ENCODE assay signal across 15 cellular contexts in genomic region chr3:125511420-125512094, GRCh38. TPM values are rescaled to one million over a fixed set of nuclear protein-coding genes. Genes with fewer than 3 reads are reported as not detected.
DNase-seq lines count a peak whose midpoint lies in the region; ATAC-seq and TF ChIP-seq lines count a peak whose summit lies in the region.
"Had no signal": no experiment of that assay in that cellular context is flagged by ENCODE, and none has a peak within 500 bp of the region (broad histone marks: within the 10 kb centered on the region; RNA-seq: fewer than 3 reads in every experiment).

No MANE protein-coding gene starts in this region.

- ATAC-seq in activated naive CD8-positive, alpha-beta T cell treated with anti-CD3 and anti-CD28 coated beads, Interleukin-2, amount 10 ng/mL, durations not matched to agents 7 days and 5 days (ENCODE audit: low read depth), result no peak
- ATAC-seq in GM18909 (IDR thresholded peaks at IDR 0.05; ENCODE audit: poor library complexity, unreplicated experiment) (no peak), HG03565 (IDR thresholded peaks at IDR 0.05; ENCODE audit: unreplicated experiment) (no peak)
- ATAC-seq: mucosa of descending colon, right cardiac atrium had no signal

- peaks cover 10% of the 10 kb centered on the region for H3K9me3 Mint-ChIP-seq in activated CD4-positive, alpha-beta T cell treated with anti-CD3 and anti-CD28 coated beads, Interleukin-2, amount 10 ng/mL, durations not matched to agents 7 days and 5 days
- H3K9me3 Mint-ChIP-seq in activated naive CD8-positive, alpha-beta T cell treated with anti-CD3 and anti-CD28 coated beads, Interleukin-2, amount 10 ng/mL, durations not matched to agents 7 days and 5 days, result peaks cover 10% of the 10 kb centered on the region
- no peaks in the 10 kb centered on the region for H3K9me3 Mint-ChIP-seq in osteocyte (ENCODE audit: unreplicated experiment)

- CTCF ChIA-PET in activated CD4-positive, alpha-beta T cell treated with anti-CD3 and anti-CD28 coated beads, Interleukin-2, amount 10 ng/mL, durations not matched to agents 7 days and 5 days (lab: Charles Lee), result no interaction called here

- H3K27me3 ChIP-seq in uterus, result no peaks in the 10 kb centered on the region
- H3K27me3 ChIP-seq: cardiac muscle cell, transverse colon had no signal

- intact Hi-C loops in uterus (cut with DNase I; ENCODE audit: low total_unique reads), result no loop called here

- H3K4me1 ChIP-seq in uterus, result peaks cover 0 to 8% of the 10 kb centered on the region in 2 donors

- TF ChIP-seq CTCF in osteocyte (IDR thresholded peaks at IDR 0.05) (no peak), uterus (IDR thresholded peaks at IDR 0.05) (no peak)

- peak overlapping the region; percentile 22 for H3K27ac Mint-ChIP-seq in activated CD4-positive, alpha-beta T cell treated with anti-CD3 and anti-CD28 coated beads, Interleukin-2, amount 10 ng/mL, durations not matched to agents 7 days and 5 days
- peak overlapping the region; percentile 28 for H3K27ac Mint-ChIP-seq in activated naive CD8-positive, alpha-beta T cell treated with anti-CD3 and anti-CD28 coated beads, Interleukin-2, amount 10 ng/mL, durations not matched to agents 7 days and 5 days
- H3K27ac Mint-ChIP-seq in osteocyte (ENCODE audit: unreplicated experiment), result peak overlapping the region; percentile 74

- H3K4me1 Mint-ChIP-seq in activated CD4-positive, alpha-beta T cell treated with anti-CD3 and anti-CD28 coated beads, Interleukin-2, amount 10 ng/mL, durations not matched to agents 7 days and 5 days, result peaks cover 17% of the 10 kb centered on the region
- peaks cover 15% of the 10 kb centered on the region for H3K4me1 Mint-ChIP-seq in activated naive CD8-positive, alpha-beta T cell treated with anti-CD3 and anti-CD28 coated beads, Interleukin-2, amount 10 ng/mL, durations not matched to agents 7 days and 5 days
- H3K4me1 Mint-ChIP-seq in osteocyte (ENCODE audit: unreplicated experiment), result peaks cover 26% of the 10 kb centered on the region

- peaks cover 61% of the 10 kb centered on the region for H3K36me3 Mint-ChIP-seq in activated CD4-positive, alpha-beta T cell treated with anti-CD3 and anti-CD28 coated beads, Interleukin-2, amount 10 ng/mL, durations not matched to agents 7 days and 5 days (ENCODE audit: low read depth)
- H3K36me3 Mint-ChIP-seq in activated naive CD8-positive, alpha-beta T cell treated with anti-CD3 and anti-CD28 coated beads, Interleukin-2, amount 10 ng/mL, durations not matched to agents 7 days and 5 days, result peaks cover 59% of the 10 kb centered on the region
- peaks cover 38% of the 10 kb centered on the region for H3K36me3 Mint-ChIP-seq in osteocyte (ENCODE audit: unreplicated experiment)

- H3K36me3 ChIP-seq in uterus, result no peaks in the 10 kb centered on the region

- H3K9me3 ChIP-seq in uterus, result no peaks in the 10 kb centered on the region
- H3K9me3 ChIP-seq: mucosa of descending colon had no signal

- DNase-seq in activated CD4-positive, alpha-beta T cell treated with anti-CD3 and anti-CD28 coated beads, Interleukin-2, amount 10 ng/mL, durations not matched to agents 7 days and 5 days, result no peak
- DNase-seq in activated CD4-positive, alpha-beta T cell treated with anti-CD3 and anti-CD28 coated beads for 1 hour, result no peak
- DNase-seq in NCI-H226, result peak; percentile 2
- DNase-seq in activated naive CD8-positive, alpha-beta T cell treated with anti-CD3 and anti-CD28 coated beads, Interleukin-2, amount 10 ng/mL, durations not matched to agents 7 days and 5 days, result no peak
- no peak for DNase-seq in osteocyte (ENCODE audit: extremely low spot score, unreplicated experiment)
- no peak for DNase-seq in uterus
- DNase-seq: activated CD8-positive, alpha-beta memory T cell treated with anti-CD3 and anti-CD28 coated beads, Interleukin-2, amount 50 U/mL, for 4 hours; DND-41; mucosa of descending colon; NCI-H146; right cardiac atrium; transverse colon had no signal

- H3K27me3 Mint-ChIP-seq in activated CD4-positive, alpha-beta T cell treated with anti-CD3 and anti-CD28 coated beads, Interleukin-2, amount 10 ng/mL, durations not matched to agents 7 days and 5 days, result no peaks in the 10 kb centered on the region
- H3K27me3 Mint-ChIP-seq in activated naive CD8-positive, alpha-beta T cell treated with anti-CD3 and anti-CD28 coated beads, Interleukin-2, amount 10 ng/mL, durations not matched to agents 7 days and 5 days, result no peaks in the 10 kb centered on the region
- no peaks in the 10 kb centered on the region for H3K27me3 Mint-ChIP-seq in osteocyte (ENCODE audit: unreplicated experiment)

- no peak overlapping the region for H3K27ac ChIP-seq in uterus
- H3K27ac ChIP-seq: cardiac muscle cell had no signal

- no peak for TF ChIP-seq POLR2A in uterus (IDR thresholded peaks at IDR 0.05)

- H3K4me3 ChIP-seq in uterus, result no peak overlapping the region
- H3K4me3 ChIP-seq: cardiac muscle cell, mucosa of descending colon, transverse colon had no signal

- H3K4me3 Mint-ChIP-seq in activated CD4-positive, alpha-beta T cell treated with anti-CD3 and anti-CD28 coated beads, Interleukin-2, amount 10 ng/mL, durations not matched to agents 7 days and 5 days, result no peak overlapping the region
- no peak overlapping the region for H3K4me3 Mint-ChIP-seq in activated naive CD8-positive, alpha-beta T cell treated with anti-CD3 and anti-CD28 coated beads, Interleukin-2, amount 10 ng/mL, durations not matched to agents 7 days and 5 days
- no peak overlapping the region for H3K4me3 Mint-ChIP-seq in osteocyte (ENCODE audit: unreplicated experiment)

- POLR2A ChIA-PET in activated CD4-positive, alpha-beta T cell treated with anti-CD3 and anti-CD28 coated beads, Interleukin-2, amount 10 ng/mL, durations not matched to agents 7 days and 5 days (lab: Charles Lee), result no interaction called here
- POLR2A ChIA-PET in activated naive CD8-positive, alpha-beta T cell treated with anti-CD3 and anti-CD28 coated beads, Interleukin-2, amount 10 ng/mL, durations not matched to agents 7 days and 5 days (lab: Charles Lee), result no interaction called here

RNA-seq across cellular contexts. Expression of gene SNX4, which starts 8.4 kb away (rescaled TPM):
- 10 to 100 TPM; 30.7 to 33.8 TPM for total RNA-seq in activated CD4-positive, alpha-beta T cell treated with anti-CD3 and anti-CD28 coated beads, Interleukin-2, amount 10 ng/mL, durations not matched to agents 7 days and 5 days
- 10 to 100 TPM; 31.3 to 31.6 TPM for total RNA-seq in activated naive CD8-positive, alpha-beta T cell treated with anti-CD3 and anti-CD28 coated beads, Interleukin-2, amount 10 ng/mL, durations not matched to agents 7 days and 5 days
- total RNA-seq in osteocyte, result 50.9 and 54.4 TPM in 2 replicates
- 10 to 100 TPM; 32.4 to 91.6 (median 58.2) TPM for total RNA-seq in uterus

Comparison
In these comparisons a context has a peak if more than half of its experiments do, and no peak if none do; other contexts are left out.
1. H3K27ac Mint-ChIP-seq: peak in every context shown above with its lines; median percentile 74 in osteocyte; 28 in activated naive CD8-positive, alpha-beta T cell treated with anti-CD3 and anti-CD28 coated beads, Interleukin-2, amount 10 ng/mL, durations not matched to agents 7 days and 5 days; 22 in activated CD4-positive, alpha-beta T cell treated with anti-CD3 and anti-CD28 coated beads, Interleukin-2, amount 10 ng/mL, durations not matched to agents 7 days and 5 days.